ENCODE assay signal across 1 cellular context in genomic region chr10:48608279-48608681, GRCh38.
TF ChIP-seq lines count a peak whose summit lies in the region.

No MANE protein-coding gene starts in this region.

TF ChIP-seq in HCT116, 20 proteins besides CTCF, POLR2A, EP300 and RAD21 (continued from another document):
- TF ChIP-seq MAX (IDR thresholded peaks at IDR 0.05) (no peak), ZNF274 (IDR thresholded peaks at IDR 0.05; ENCODE audit: low read depth, low read length) (no peak), ATF3 (IDR thresholded peaks at IDR 0.05) (no peak), SP1 (IDR thresholded peaks at IDR 0.05; ENCODE audit: low read depth) (no peak)
